ENCODE assay signal across 8 cellular contexts in genomic region chr7:32495298-32496051, GRCh38. TPM values are rescaled to one million over a fixed set of nuclear protein-coding genes. Genes with fewer than 3 reads are reported as not detected.
DNase-seq lines count a peak whose midpoint lies in the region; ATAC-seq and TF ChIP-seq lines count a peak whose summit lies in the region.

Gene AVL9 (plus strand): TSS chr7:32495489. CDS start chr7:32495710, 221 bp downstream.

- peak; percentile 91 to 93 for TF ChIP-seq POLR2A in Peyer's patch (IDR thresholded peaks at IDR 0.05)

- H2AFZ ChIP-seq in KMS-11 (ENCODE audit: low read depth) = peak within 1 kb of the TSS; percentile 97

- DNase-seq in DMS53 treated with DMSO at 0.1 percent for 48 hours (lab: John Stamatoyannopoulos, UW; ENCODE audit: unreplicated experiment) (peak; percentile 98), Peyer's patch (peak; percentile 97 to 99 (median 99))
- DNase-seq in activated T-cell treated with anti-CD3 and anti-CD28 coated beads, Interleukin-2, amount 50 U/mL, for 48 hours = peak; percentile 99
- DNase-seq in stimulated activated CD8-positive, alpha-beta memory T cell treated with anti-CD3 and anti-CD28 coated beads, Interleukin-7, amount 100 ng/mL, for 24 hours (ENCODE audit: low read depth) = peak; percentile 98

- peak within 1 kb of the TSS; percentile 87 for H3K9ac ChIP-seq in KMS-11

- H3K9me3 ChIP-seq in Peyer's patch (no peaks in the 10 kb centered on the region), muscle layer of duodenum (ENCODE audit: control insufficient read depth in 1 of 2, low read length in 2 of 2) (no peaks in the 10 kb centered on the region)

- H3K27ac ChIP-seq in KMS-11 (peak within 1 kb of the TSS; percentile 71), Peyer's patch (peak within 1 kb of the TSS; percentile 93 to 99 (median 98)), muscle layer of duodenum (ENCODE audit: low read length) (peak within 1 kb of the TSS; percentile 95)

- no peaks in the 10 kb centered on the region for H4K20me1 ChIP-seq in KMS-11 (ENCODE audit: insufficient read depth)

- H3K4me3 ChIP-seq in KMS-11 (IDR thresholded peaks at IDR 0.05; ENCODE audit: insufficient read depth, low read depth, low read length) = no peak within 1 kb of the TSS
- H3K4me3 ChIP-seq in Peyer's patch = peak within 1 kb of the TSS; percentile 75 to 99 (median 96)
- peak within 1 kb of the TSS; percentile 76 to 98 for H3K4me3 ChIP-seq in muscle layer of duodenum (ENCODE audit: low read depth in 1 of 2, low read length in 2 of 2)

- no peaks in the 10 kb centered on the region for H3K27me3 ChIP-seq in KMS-11 (ENCODE audit: insufficient read depth, low read depth)
- H3K27me3 ChIP-seq in Peyer's patch = no peaks in the 10 kb centered on the region
- no peaks in the 10 kb centered on the region for H3K27me3 ChIP-seq in muscle layer of duodenum (ENCODE audit: low read depth, low read length)

- TF ChIP-seq CTCF in KMS-11 (conservative IDR thresholded peaks at IDR 0.05; ENCODE audit: low read depth, low read length) = no peak
- TF ChIP-seq CTCF in Peyer's patch (IDR thresholded peaks at IDR 0.05) = no peak

- H3K36me3 ChIP-seq in KMS-11 (ENCODE audit: insufficient read depth) (no peaks in the 10 kb centered on the region), Peyer's patch (no peaks in the 10 kb centered on the region), muscle layer of duodenum (ENCODE audit: control insufficient read depth in 1 of 2, insufficient read depth in 2 of 2, low read length in 2 of 2) (no peaks in the 10 kb centered on the region)

- peak within 1 kb of the TSS; percentile 100 for H3K4me2 ChIP-seq in KMS-11

- peaks cover 48% of the 10 kb centered on the region for H3K79me2 ChIP-seq in KMS-11 (ENCODE audit: insufficient read depth, low read depth)

- peaks cover 19% of the 10 kb centered on the region for H3K4me1 ChIP-seq in KMS-11 (ENCODE audit: low read depth, poor library complexity, severe bottlenecking)
- peaks cover 0 to 15% (median 3%) of the 10 kb centered on the region in 4 donors for H3K4me1 ChIP-seq in Peyer's patch
- H3K4me1 ChIP-seq in muscle layer of duodenum (ENCODE audit: control insufficient read depth in 1 of 2, insufficient read depth in 2 of 2, low read length in 2 of 2) = peaks cover 0 to 20% of the 10 kb centered on the region in 2 donors

- ATAC-seq in GM21786 (IDR thresholded peaks at IDR 0.05; ENCODE audit: unreplicated experiment) = peak; percentile 94
- ATAC-seq in esophagus mucosa = peak; percentile 99

RNA-seq across cellular contexts. Expression of gene AVL9, which starts in this region (rescaled TPM):
- total RNA-seq in Peyer's patch = 10 to 100 TPM; 44.5 to 82.5 (median 52.5) TPM
- total RNA-seq in esophagus mucosa = 24.9 TPM
